ENCODE assay signal across 8 cellular contexts in the genomic region with DNA sequence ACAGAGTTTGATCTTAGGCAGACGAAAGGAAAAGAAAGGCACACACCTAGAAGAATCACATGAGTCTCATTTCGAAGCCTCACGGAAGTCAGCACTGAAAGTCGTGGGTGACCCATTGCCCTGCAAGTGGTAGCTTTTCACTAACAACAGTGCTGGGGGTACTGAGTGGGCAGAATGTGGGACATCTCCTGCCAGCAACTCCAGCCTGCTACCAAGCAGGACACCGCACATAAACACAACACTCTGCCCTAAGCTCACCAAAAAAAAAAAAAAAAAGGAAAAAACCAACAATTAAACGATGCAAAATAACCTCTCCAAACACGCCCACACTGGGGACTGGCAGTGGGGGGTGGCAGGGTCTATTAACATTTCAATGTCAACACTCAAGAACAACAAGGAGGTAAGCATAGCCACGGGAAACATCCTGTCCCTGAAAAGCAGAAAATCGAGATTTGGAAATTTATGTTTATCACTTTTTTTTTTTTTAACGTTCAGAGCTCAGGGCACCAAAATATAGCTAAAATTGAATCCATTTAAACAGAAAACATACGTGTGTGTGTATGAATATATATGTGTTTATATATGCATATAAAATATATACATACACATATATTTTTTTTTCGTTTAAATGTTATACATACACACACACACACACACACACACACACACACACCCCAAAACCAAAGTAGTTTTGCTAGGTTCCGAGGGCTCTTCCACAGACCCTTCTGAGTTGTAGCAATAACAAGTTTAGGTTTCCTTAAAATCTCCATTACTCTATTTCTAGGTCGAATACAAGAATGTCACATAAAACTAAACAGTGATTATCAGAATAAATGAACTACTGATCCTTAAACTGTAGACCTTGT. TPM values are rescaled to one million over a fixed set of nuclear protein-coding genes. Genes with fewer than 3 reads are reported as not detected.
A peak's percentile ranks its signal among the peaks of the same experiment; 100 is the strongest.
DNase-seq lines count a peak whose midpoint lies in the region; ATAC-seq and TF ChIP-seq lines count a peak whose summit lies in the region.

No MANE protein-coding gene starts in this region.

- H3K27ac ChIP-seq in AG04450 (ENCODE audit: low read depth, low read length) (peak overlapping the region; percentile 88), caudate nucleus (ENCODE audit: low read depth, low read length) (peak overlapping the region; percentile 99), lower lobe of right lung (peak overlapping the region; percentile 99), suprapubic skin (peak overlapping the region; percentile 100)

- WGBS in suprapubic skin = 6% methylated on average over 14 of the region's 14 CpGs

- H3K27me3 ChIP-seq in AG04450 (ENCODE audit: control insufficient read depth, insufficient read depth, low read length) = no peaks in the 10 kb centered on the region
- H3K27me3 ChIP-seq in lower lobe of right lung (ENCODE audit: low read depth) = no peaks in the 10 kb centered on the region
- H3K27me3 ChIP-seq in suprapubic skin = no peaks in the 10 kb centered on the region

- no peak for TF ChIP-seq CTCF in AG04450 (IDR thresholded peaks at IDR 0.05; ENCODE audit: low read depth, low read length)
- no peak for TF ChIP-seq CTCF in lower lobe of right lung (IDR thresholded peaks at IDR 0.05)
- no peak for TF ChIP-seq CTCF in suprapubic skin (IDR thresholded peaks at IDR 0.05)

- no peak for TF ChIP-seq EP300 in suprapubic skin (IDR thresholded peaks at IDR 0.05)

- H3K36me3 ChIP-seq in lower lobe of right lung (no peaks in the 10 kb centered on the region), suprapubic skin (no peaks in the 10 kb centered on the region)

- DNase-seq in AG04450 (ENCODE audit: low read depth, low spot score) (no peak), OCI-M1 (lab: John Stamatoyannopoulos, UW) (peak; percentile 48), caudate nucleus (lab: John Stamatoyannopoulos, UW) (peak in 5 of 61 donors; percentile 1 to 6 (median 2)), lower lobe of right lung (no peak), suprapubic skin (ENCODE audit: low spot score in 2 of 2) (no peak)

- H3K4me3 ChIP-seq in AG04450 (ENCODE audit: low read depth, low read length) (peak overlapping the region; percentile 74), lower lobe of right lung (peak overlapping the region; percentile 84), suprapubic skin (peak overlapping the region; percentile 94)

- CTCF ChIA-PET in AG04450 (lab: Charles Lee) = interaction anchor here (0.6 to 1.0 kb wide), 4 partner anchors 12 to 1664 kb away, joined by 3 to 4 read pairs (median 3); no protein-coding TSS in a partner anchor

- intact Hi-C loops in lower lobe of right lung (cut with DNase I) = no loop called here

- H3K4me1 ChIP-seq in lower lobe of right lung = peaks cover 30% of the 10 kb centered on the region
- peaks cover 24% of the 10 kb centered on the region for H3K4me1 ChIP-seq in suprapubic skin

- H3K9me3 ChIP-seq in AG04450 (ENCODE audit: control insufficient read depth, insufficient read depth, low read length) (no peaks in the 10 kb centered on the region), lower lobe of right lung (no peaks in the 10 kb centered on the region), suprapubic skin (no peaks in the 10 kb centered on the region)

- ATAC-seq in GM18517 (IDR thresholded peaks at IDR 0.05; ENCODE audit: unreplicated experiment) (peak; percentile 39), lower lobe of right lung (no peak), GM19397 (IDR thresholded peaks at IDR 0.05; ENCODE audit: unreplicated experiment) (no peak), HG02938 (IDR thresholded peaks at IDR 0.05; ENCODE audit: unreplicated experiment) (no peak)

- TF ChIP-seq POLR2A in suprapubic skin (IDR thresholded peaks at IDR 0.05) = no peak

- POLR2A ChIA-PET in AG04450 (lab: Yijun Ruan, JAX) = interaction anchor here (0.6 to 1.1 kb wide), 6 partner anchors 14 to 225 kb away, joined by 4 to 10 read pairs (median 6); partner anchors contain the start of genes EEF1B2 and NDUFS1

RNA-seq across cellular contexts. Expression of gene INO80D, which starts 2.1 kb away (rescaled TPM):
- polyA plus RNA-seq in AG04450 (2011; rRNA removed) = 3.4 and 3.9 TPM in 2 replicates
- polyA minus RNA-seq in AG04450 (2011; rRNA and poly(A)+ RNA removed) = 36.0 and 39.0 TPM in 2 replicates
- total RNA-seq in lower lobe of right lung = 26.0 TPM
- total RNA-seq in suprapubic skin = 10 to 100 TPM; 24.2 to 51.4 (median 32.5) TPM
